28 cellular contexts compared by ENCODE assay signal in the genomic region with DNA sequence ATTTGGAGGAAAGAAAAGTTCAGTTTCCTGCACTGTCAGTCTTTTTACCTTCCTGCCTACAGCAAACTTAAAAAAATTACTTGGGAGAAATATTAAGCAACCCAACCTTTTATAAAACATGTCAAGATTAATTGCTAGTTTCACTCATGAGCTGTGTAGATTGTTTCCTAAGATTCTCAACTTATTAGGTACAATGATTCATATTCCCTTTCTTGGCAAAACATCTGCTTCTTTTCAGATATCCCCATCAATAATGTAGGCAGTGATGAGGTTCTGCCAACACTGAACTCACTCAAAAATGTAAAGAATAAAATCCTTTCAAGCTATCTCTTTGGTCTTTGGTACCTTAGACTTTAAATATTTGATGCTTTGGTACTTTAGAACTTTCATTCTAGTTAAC. TPM values are rescaled to one million over a fixed set of nuclear protein-coding genes. Genes with fewer than 3 reads are reported as not detected.
"Had no signal": no experiment of that assay in that cellular context is flagged by ENCODE, and none has a peak within 500 bp of the region (broad histone marks: within the 10 kb centered on the region; RNA-seq: fewer than 3 reads in every experiment).

No MANE protein-coding gene starts in this region.

- H3K4me3 ChIP-seq: stomach, suprapubic skin, testis, thoracic aorta, thyroid gland, tibial artery, tibial nerve, transverse colon, upper lobe of left lung, upper lobe of right lung, uterus, vagina had no signal

- H3K36me3 Mint-ChIP-seq: stimulated activated effector memory CD8-positive, alpha-beta T cell treated with anti-CD3 and anti-CD28 coated beads, Interleukin-12 subunit alpha, Interleukin-12 subunit beta, amount 100 ng/mL, for 72 hours; stimulated activated memory B cell treated with anti-CD40 and anti-IgM and Interleukin-4, amounts not matched to agents 10 μg/mL and 1 μg/mL and 100 μg/mL, for 72 hours; stimulated activated naive B cell treated with anti-CD40 and anti-IgM and Interleukin-4, amounts not matched to agents 10 μg/mL and 1 μg/mL and 100 μg/mL, for 72 hours; type B pancreatic cell had no signal

- H3K4me1 Mint-ChIP-seq: stimulated activated effector memory CD8-positive, alpha-beta T cell treated with anti-CD3 and anti-CD28 coated beads, Interleukin-12 subunit alpha, Interleukin-12 subunit beta, amount 100 ng/mL, for 72 hours; stimulated activated memory B cell treated with anti-CD40 and anti-IgM and Interleukin-4, amounts not matched to agents 10 μg/mL and 1 μg/mL and 100 μg/mL, for 72 hours; stimulated activated naive B cell treated with anti-CD40 and anti-IgM and Interleukin-4, amounts not matched to agents 10 μg/mL and 1 μg/mL and 100 μg/mL, for 72 hours; stimulated activated naive CD8-positive, alpha-beta T cell treated with anti-CD3 and anti-CD28 coated beads, Interleukin-15, amount 100 ng/mL, for 72 hours had no signal

- DNase-seq: stimulated activated CD4-positive, alpha-beta T cell treated with anti-CD3 and anti-CD28 coated beads, Interleukin-2, amount 100 ng/mL, for 48 hours; stimulated activated CD4-positive, alpha-beta T cell treated with anti-CD3 and anti-CD28 coated beads, Interleukin-4, amount 100 ng/mL, for 24 hours; stimulated activated CD4-positive, alpha-beta T cell treated with anti-CD3 and anti-CD28 coated beads, Interleukin-4, amount 100 ng/mL, for 4 hours; stimulated activated CD8-positive, alpha-beta memory T cell treated with anti-CD3 and anti-CD28 coated beads, Interleukin-4, amount 100 ng/mL, for 48 hours; stimulated activated naive B cell treated with anti-CD40 and anti-IgM and Interleukin-4, amounts not matched to agents 10 μg/mL and 1 μg/mL and 100 μg/mL, for 72 hours; stimulated activated naive CD4-positive, alpha-beta T cell; stimulated activated naive CD4-positive, alpha-beta T cell treated with Interleukin-2 at 50 U/mL for 16 hours; stimulated activated naive CD8-positive, alpha-beta T cell treated with anti-CD3 and anti-CD28 coated beads, Interleukin-15, amount 100 ng/mL, for 72 hours; stimulated activated naive CD8-positive, alpha-beta T cell treated with anti-CD3 and anti-CD28 coated beads, Interleukin-15, Interleukin-2, amounts not matched to agents 100 U/mL and 50 U/mL, for 24 hours; stomach; substantia nigra; testis; thyroid gland; tibial artery; transverse colon; trophoblast cell; upper lobe of left lung; upper lobe of right lung; uterus had no signal

- H3K27me3 Mint-ChIP-seq: stimulated activated memory B cell treated with anti-CD40 and anti-IgM and Interleukin-4, amounts not matched to agents 10 μg/mL and 1 μg/mL and 100 μg/mL, for 72 hours; stimulated activated naive B cell treated with anti-CD40 and anti-IgM and Interleukin-4, amounts not matched to agents 10 μg/mL and 1 μg/mL and 100 μg/mL, for 72 hours; stimulated activated naive CD8-positive, alpha-beta T cell treated with anti-CD3 and anti-CD28 coated beads, Interleukin-15, amount 100 ng/mL, for 72 hours; stimulated activated naive CD8-positive, alpha-beta T cell treated with anti-CD3 and anti-CD28 coated beads, Interleukin-15, Interleukin-2, amounts not matched to agents 100 ng/mL and 50 ng/mL, for 24 hours; type B pancreatic cell had no signal

- ATAC-seq: stimulated activated effector memory CD8-positive, alpha-beta T cell treated with anti-CD3 and anti-CD28 coated beads, Interleukin-12 subunit alpha, Interleukin-12 subunit beta, amount 100 ng/mL, for 72 hours; stimulated activated memory B cell treated with anti-CD40 and anti-IgM and Interleukin-4, amounts not matched to agents 10 μg/mL and 1 μg/mL and 100 μg/mL, for 72 hours; stimulated activated naive B cell treated with anti-CD40 and anti-IgM and Interleukin-4, amounts not matched to agents 10 μg/mL and 1 μg/mL and 100 μg/mL, for 72 hours; stimulated activated naive CD8-positive, alpha-beta T cell treated with anti-CD3 and anti-CD28 coated beads, Interleukin-15, amount 100 ng/mL, for 72 hours; stimulated activated naive CD8-positive, alpha-beta T cell treated with anti-CD3 and anti-CD28 coated beads, Interleukin-15, Interleukin-2, amounts not matched to agents 100 U/mL and 50 U/mL, for 24 hours; upper lobe of right lung had no signal

- H3K9me3 ChIP-seq: stomach, suprapubic skin, testis, thoracic aorta, thyroid gland, tibial artery, tibial nerve, transverse colon, upper lobe of left lung, upper lobe of right lung, uterus, vagina had no signal

- H3K27ac Mint-ChIP-seq: stimulated activated effector memory CD8-positive, alpha-beta T cell treated with anti-CD3 and anti-CD28 coated beads, Interleukin-12 subunit alpha, Interleukin-12 subunit beta, amount 100 ng/mL, for 72 hours; stimulated activated memory B cell treated with anti-CD40 and anti-IgM and Interleukin-4, amounts not matched to agents 10 μg/mL and 1 μg/mL and 100 μg/mL, for 72 hours; stimulated activated naive B cell treated with anti-CD40 and anti-IgM and Interleukin-4, amounts not matched to agents 10 μg/mL and 1 μg/mL and 100 μg/mL, for 72 hours; stimulated activated naive CD8-positive, alpha-beta T cell treated with anti-CD3 and anti-CD28 coated beads, Interleukin-15, amount 100 ng/mL, for 72 hours; stimulated activated naive CD8-positive, alpha-beta T cell treated with anti-CD3 and anti-CD28 coated beads, Interleukin-15, Interleukin-2, amounts not matched to agents 100 ng/mL and 50 ng/mL, for 24 hours; type B pancreatic cell had no signal

- H3K4me1 ChIP-seq: stomach, suprapubic skin, testis, thyroid gland, tibial artery, tibial nerve, transverse colon, upper lobe of left lung, upper lobe of right lung, uterus, vagina had no signal

- H3K27me3 ChIP-seq: stomach, suprapubic skin, testis, thyroid gland, tibial artery, tibial nerve, transverse colon, upper lobe of left lung, upper lobe of right lung, uterus, vagina had no signal

- H3K36me3 ChIP-seq: stomach, suprapubic skin, thoracic aorta, thyroid gland, tibial artery, tibial nerve, transverse colon, upper lobe of left lung, upper lobe of right lung, uterus, vagina had no signal

- H3K9me3 Mint-ChIP-seq: stimulated activated naive CD8-positive, alpha-beta T cell treated with anti-CD3 and anti-CD28 coated beads, Interleukin-15, Interleukin-2, amounts not matched to agents 100 ng/mL and 50 ng/mL, for 24 hours; type B pancreatic cell had no signal

- H3K27ac ChIP-seq: stomach, suprapubic skin, testis, thoracic aorta, thyroid gland, tibial artery, tibial nerve, transverse colon, upper lobe of left lung, upper lobe of right lung, uterus, vagina had no signal

- H3K4me3 Mint-ChIP-seq: stimulated activated effector memory CD8-positive, alpha-beta T cell treated with anti-CD3 and anti-CD28 coated beads, Interleukin-12 subunit alpha, Interleukin-12 subunit beta, amount 100 ng/mL, for 72 hours; stimulated activated memory B cell treated with anti-CD40 and anti-IgM and Interleukin-4, amounts not matched to agents 10 μg/mL and 1 μg/mL and 100 μg/mL, for 72 hours; stimulated activated naive B cell treated with anti-CD40 and anti-IgM and Interleukin-4, amounts not matched to agents 10 μg/mL and 1 μg/mL and 100 μg/mL, for 72 hours; stimulated activated naive CD8-positive, alpha-beta T cell treated with anti-CD3 and anti-CD28 coated beads, Interleukin-15, amount 100 ng/mL, for 72 hours; stimulated activated naive CD8-positive, alpha-beta T cell treated with anti-CD3 and anti-CD28 coated beads, Interleukin-15, Interleukin-2, amounts not matched to agents 100 ng/mL and 50 ng/mL, for 24 hours; type B pancreatic cell had no signal

RNA-seq across cellular contexts. Expression of a gene that starts 56.0 kb away (rescaled TPM):
- total RNA-seq: subcutaneous adipose tissue, thoracic aorta, tibial nerve, upper lobe of left lung, upper lobe of right lung had no signal
